1 cellular context compared by ENCODE assay signal in the genomic region with DNA sequence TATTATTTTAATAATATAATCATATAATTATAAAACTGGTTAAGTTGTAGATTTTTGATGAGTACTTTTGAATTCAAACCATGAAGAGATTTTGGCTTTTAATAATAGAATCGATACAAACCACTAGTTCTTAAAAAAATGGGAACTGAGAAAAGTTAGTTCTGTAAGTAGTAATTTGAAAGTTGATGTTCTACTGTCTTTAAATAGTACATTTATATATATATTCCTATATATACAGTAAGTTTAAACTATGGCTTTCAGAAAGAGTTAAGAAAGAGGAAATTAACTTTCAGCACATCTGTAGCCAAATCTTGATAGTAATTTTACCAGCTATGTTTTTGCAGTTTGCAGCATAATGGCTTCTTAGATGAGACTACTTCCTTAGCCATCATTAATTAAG.
TF ChIP-seq lines count a peak whose summit lies in the region.

No MANE protein-coding gene starts in this region.

TF ChIP-seq in GM23338, 12 proteins besides CTCF, POLR2A, EP300 and RAD21 (continued from another document):
- TF ChIP-seq ETS1 (IDR thresholded peaks at IDR 0.05) (no peak), JUNB (IDR thresholded peaks at IDR 0.05; ENCODE audit: unreplicated experiment) (no peak), POLR2AphosphoS5 (IDR thresholded peaks at IDR 0.05; ENCODE audit: low read depth) (no peak)
- TF ChIP-seq, protein P1, sequence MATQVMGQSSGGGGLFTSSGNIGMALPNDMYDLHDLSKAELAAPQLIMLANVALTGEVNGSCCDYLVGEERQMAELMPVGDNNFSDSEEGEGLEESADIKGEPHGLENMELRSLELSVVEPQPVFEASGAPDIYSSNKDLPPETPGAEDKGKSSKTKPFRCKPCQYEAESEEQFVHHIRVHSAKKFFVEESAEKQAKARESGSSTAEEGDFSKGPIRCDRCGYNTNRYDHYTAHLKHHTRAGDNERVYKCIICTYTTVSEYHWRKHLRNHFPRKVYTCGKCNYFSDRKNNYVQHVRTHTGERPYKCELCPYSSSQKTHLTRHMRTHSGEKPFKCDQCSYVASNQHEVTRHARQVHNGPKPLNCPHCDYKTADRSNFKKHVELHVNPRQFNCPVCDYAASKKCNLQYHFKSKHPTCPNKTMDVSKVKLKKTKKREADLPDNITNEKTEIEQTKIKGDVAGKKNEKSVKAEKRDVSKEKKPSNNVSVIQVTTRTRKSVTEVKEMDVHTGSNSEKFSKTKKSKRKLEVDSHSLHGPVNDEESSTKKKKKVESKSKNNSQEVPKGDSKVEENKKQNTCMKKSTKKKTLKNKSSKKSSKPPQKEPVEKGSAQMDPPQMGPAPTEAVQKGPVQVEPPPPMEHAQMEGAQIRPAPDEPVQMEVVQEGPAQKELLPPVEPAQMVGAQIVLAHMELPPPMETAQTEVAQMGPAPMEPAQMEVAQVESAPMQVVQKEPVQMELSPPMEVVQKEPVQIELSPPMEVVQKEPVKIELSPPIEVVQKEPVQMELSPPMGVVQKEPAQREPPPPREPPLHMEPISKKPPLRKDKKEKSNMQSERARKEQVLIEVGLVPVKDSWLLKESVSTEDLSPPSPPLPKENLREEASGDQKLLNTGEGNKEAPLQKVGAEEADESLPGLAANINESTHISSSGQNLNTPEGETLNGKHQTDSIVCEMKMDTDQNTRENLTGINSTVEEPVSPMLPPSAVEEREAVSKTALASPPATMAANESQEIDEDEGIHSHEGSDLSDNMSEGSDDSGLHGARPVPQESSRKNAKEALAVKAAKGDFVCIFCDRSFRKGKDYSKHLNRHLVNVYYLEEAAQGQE (IDR thresholded peaks at IDR 0.05; ENCODE audit: unreplicated experiment): no peak
